In the genomic region with DNA sequence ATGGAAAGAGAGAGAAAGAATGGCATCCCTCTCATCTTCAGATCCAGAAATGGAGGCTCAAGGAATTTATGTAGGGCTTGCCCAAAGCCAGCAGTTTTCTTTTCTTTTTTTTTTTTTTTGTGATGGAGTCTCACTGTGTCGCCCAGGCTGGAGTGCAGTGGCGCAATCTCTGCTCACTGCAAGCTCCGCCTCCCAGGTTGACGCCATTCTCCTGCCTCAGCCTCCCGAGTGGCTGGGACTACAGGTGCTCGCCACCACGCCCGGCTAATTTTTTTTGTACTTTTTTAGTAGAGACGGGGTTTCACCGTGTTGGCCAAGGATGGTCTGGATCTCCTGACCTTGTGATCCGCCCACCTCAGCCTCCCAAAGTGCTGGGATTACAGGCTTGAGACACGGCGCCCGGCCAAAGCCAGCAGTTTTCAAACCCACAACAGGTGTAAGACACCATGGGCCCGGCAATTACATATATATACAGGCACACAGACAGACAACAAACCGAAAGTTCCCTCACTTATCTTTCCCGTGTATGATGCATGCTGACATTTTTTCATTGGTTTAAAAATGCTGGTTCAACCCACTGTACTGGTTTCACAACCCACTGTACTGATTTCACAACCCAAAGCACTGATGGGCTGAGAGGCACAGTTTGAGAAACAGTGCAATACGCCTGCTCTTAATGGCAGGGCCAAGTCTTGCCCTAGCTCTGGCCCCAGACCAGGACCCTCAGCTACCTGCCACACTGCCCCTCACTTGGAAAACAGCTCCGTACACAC, we compare ENCODE assay signal across 8 cellular contexts.
DNase-seq lines count a peak whose midpoint lies in the region; ATAC-seq and TF ChIP-seq lines count a peak whose summit lies in the region.
"Not testable (repeated sequence)": the region's sequence is repeated elsewhere in the genome, so short reads cannot be mapped to it uniquely, and the experiment has no call there.

No MANE protein-coding gene starts in this region.

- peak overlapping the region; percentile 48 for H3K27ac Mint-ChIP-seq in activated T-cell treated with anti-CD3 and anti-CD28 coated beads, Interleukin-2, amount 50 U/mL, for 24 hours

- not testable (repeated sequence) for H2AFZ ChIP-seq in mammary epithelial cell (ENCODE audit: low read depth, low read length)

- not testable (repeated sequence) for H3K9ac ChIP-seq in mammary epithelial cell (ENCODE audit: insufficient read depth, low read length)

- not testable (repeated sequence) for H4K20me1 ChIP-seq in mammary epithelial cell (ENCODE audit: insufficient read depth, low read length)

- peaks cover 12% of the 10 kb centered on the region for H3K36me3 ChIP-seq in mammary epithelial cell (ENCODE audit: insufficient read depth, low read length)
- peaks cover 34% of the 10 kb centered on the region for H3K36me3 ChIP-seq in lower lobe of right lung
- peaks cover 0 to 89% (median 21%) of the 10 kb centered on the region in 6 donors for H3K36me3 ChIP-seq in spleen

- H3K36me3 Mint-ChIP-seq in activated T-cell treated with anti-CD3 and anti-CD28 coated beads, Interleukin-2, amount 50 U/mL, for 24 hours (ENCODE audit: low read depth), result peaks cover 63% of the 10 kb centered on the region

- peak; percentile 76 for ATAC-seq in lower lobe of right lung

- H3K4me2 ChIP-seq in mammary epithelial cell (ENCODE audit: insufficient read depth, low read depth, low read length), result not testable (repeated sequence)

- H3K4me3 ChIP-seq in mammary epithelial cell (replicated peaks in 1 of 3; ENCODE audit: insufficient read depth in 1 of 3, low read depth in 2 of 3, low read length in 3 of 3), result not testable (repeated sequence)
- H3K4me3 ChIP-seq in fibroblast of villous mesenchyme (ENCODE audit: low read depth, low read length) (peak overlapping the region; percentile 37), lower lobe of right lung (peak overlapping the region; percentile 32), spleen (peak overlapping the region in 1 of 8 donors; percentile 46)

- not testable (repeated sequence) for H3K27me3 ChIP-seq in mammary epithelial cell (ENCODE audit: insufficient read depth, low read length); lower lobe of right lung (ENCODE audit: low read depth); spleen (replicated peaks in 1 of 7)

- DNase-seq in AG20443 (ENCODE audit: low spot score) (peak; percentile 84), HuH-7.5 (ENCODE audit: low spot score) (peak; percentile 54), OCI-M1 (lab: John Stamatoyannopoulos, UW) (peak; percentile 56), mammary epithelial cell (peak; percentile 29), fibroblast of villous mesenchyme (ENCODE audit: low read depth) (peak; percentile 94)
- DNase-seq in activated T-cell treated with anti-CD3 and anti-CD28 coated beads, Interleukin-2, amount 50 U/mL, for 24 hours; lower lobe of right lung; spleen: not testable (repeated sequence)

- peaks cover 26% of the 10 kb centered on the region for H3K4me1 Mint-ChIP-seq in activated T-cell treated with anti-CD3 and anti-CD28 coated beads, Interleukin-2, amount 50 U/mL, for 24 hours (ENCODE audit: low read depth)

- in situ Hi-C loops in mammary epithelial cell (cut with MboI; ENCODE audit: low sequenced_read_pairs in 2 of 2), result not testable (repeated sequence)

- H3K27me3 Mint-ChIP-seq in activated T-cell treated with anti-CD3 and anti-CD28 coated beads, Interleukin-2, amount 50 U/mL, for 24 hours, result not testable (repeated sequence)

- WGBS in mammary epithelial cell (ENCODE audit: low coverage, missing lambda C conversion rate), result 90% methylated on average over 13 of the region's 19 CpGs
- WGBS in spleen, 5 donors, result 65 to 82% (median 68%) methylated on average over 18 to 19 of the region's 19 CpGs

- peaks cover 16% of the 10 kb centered on the region for H3K79me2 ChIP-seq in mammary epithelial cell (ENCODE audit: insufficient read depth, low read length)

- dilution Hi-C loops in mammary epithelial cell (cut with HindIII; ENCODE audit: low sequenced_read_pairs), result not testable (repeated sequence)

- BruUV-seq in mammary epithelial cell (replicated peaks; lab: Mats Ljungman, UMichigan), result not testable (repeated sequence)

- not testable (repeated sequence) for H3K4me3 Mint-ChIP-seq in activated T-cell treated with anti-CD3 and anti-CD28 coated beads, Interleukin-2, amount 50 U/mL, for 24 hours

- not testable (repeated sequence) for H3K27ac ChIP-seq in mammary epithelial cell (ENCODE audit: insufficient read depth, low read depth, low read length)
- H3K27ac ChIP-seq in lower lobe of right lung (peak overlapping the region; percentile 76), spleen (peak overlapping the region in 7 of 8 donors; percentile 53 to 95 (median 89))

- intact Hi-C loops in mammary epithelial cell (cut with micrococcal nuclease); lower lobe of right lung (cut with DNase I); spleen (cut with DNase I; ENCODE audit: low total_unique reads): not testable (repeated sequence)

- CTCF ChIA-PET in mammary epithelial cell (lab: Charles Lee; ENCODE audit: low non-redundant PET), result not testable (repeated sequence)

- TF ChIP-seq CTCF in mammary epithelial cell (conservative IDR thresholded peaks at IDR 0.05 in 1 of 2, IDR thresholded peaks at IDR 0.05 in 1 of 2; ENCODE audit: extremely low read depth in 1 of 2, insufficient read depth in 1 of 2, low read depth in 1 of 2, low read length in 2 of 2); fibroblast of villous mesenchyme (IDR thresholded peaks at IDR 0.05; ENCODE audit: insufficient read depth, low read depth, low read length); lower lobe of right lung (IDR thresholded peaks at IDR 0.05); spleen (IDR thresholded peaks at IDR 0.05 in 8 of 11, conservative IDR thresholded peaks at IDR 0.05 in 3 of 11): not testable (repeated sequence)

- H3K4me1 ChIP-seq in mammary epithelial cell (ENCODE audit: insufficient read depth, low read length), result not testable (repeated sequence)
- peaks cover 41% of the 10 kb centered on the region for H3K4me1 ChIP-seq in lower lobe of right lung
- peaks cover 0 to 58% (median 17%) of the 10 kb centered on the region in 6 donors for H3K4me1 ChIP-seq in spleen

- not testable (repeated sequence) for TF ChIP-seq POLR2A in spleen (IDR thresholded peaks at IDR 0.05)

- H3K9me3 ChIP-seq in mammary epithelial cell (replicated peaks; ENCODE audit: insufficient read depth, low read length); lower lobe of right lung; spleen: not testable (repeated sequence)

- H3K9me3 Mint-ChIP-seq in activated T-cell treated with anti-CD3 and anti-CD28 coated beads, Interleukin-2, amount 50 U/mL, for 24 hours, result not testable (repeated sequence)
